Comparison of ENCODE assay signal across 8 cellular contexts in genomic region chrX:2812161-2812907, GRCh38. TPM values are rescaled to one million over a fixed set of nuclear protein-coding genes. Genes with fewer than 3 reads are reported as not detected.
A peak's percentile ranks its signal among the peaks of the same experiment; 100 is the strongest.
DNase-seq lines count a peak whose midpoint lies in the region; ATAC-seq and TF ChIP-seq lines count a peak whose summit lies in the region.
"Not testable (repeated sequence)": the region's sequence is repeated elsewhere in the genome, so short reads cannot be mapped to it uniquely, and the experiment has no call there.

No MANE protein-coding gene starts in this region.

- not testable (repeated sequence) for H3K27me3 ChIP-seq in effector memory CD4-positive, alpha-beta T cell (replicated peaks; ENCODE audit: control insufficient read depth, insufficient read depth, low read length, poor library complexity, severe bottlenecking); left lung

- H3K27ac ChIP-seq in effector memory CD4-positive, alpha-beta T cell (ENCODE audit: insufficient read depth, low read length, poor library complexity, severe bottlenecking); left lung: not testable (repeated sequence)

- ATAC-seq in GM18505 (IDR thresholded peaks at IDR 0.05; ENCODE audit: unreplicated experiment) (peak; percentile 59), left lung (peak; percentile 96)

- not testable (repeated sequence) for H3K36me3 ChIP-seq in effector memory CD4-positive, alpha-beta T cell (ENCODE audit: control insufficient read depth, insufficient read depth, low read length); left lung

- not testable (repeated sequence) for H3K9me3 ChIP-seq in effector memory CD4-positive, alpha-beta T cell (ENCODE audit: control insufficient read depth, low read length); left lung

- not testable (repeated sequence) for TF ChIP-seq POLR2A in GM18505 (IDR thresholded peaks at IDR 0.05; ENCODE audit: borderline replicate concordance, extremely low read depth, insufficient read depth, insufficient read length)

- not testable (repeated sequence) for H3K4me3 ChIP-seq in effector memory CD4-positive, alpha-beta T cell (ENCODE audit: insufficient read depth, low read depth, low read length, poor library complexity, severe bottlenecking); left lung

- TF ChIP-seq CTCF in left lung (IDR thresholded peaks at IDR 0.05): peak in 1 of 2 donors; percentile 52

- DNase-seq in A172 (ENCODE audit: low spot score) (peak; percentile 40), HT1080 (ENCODE audit: low read depth) (peak; percentile 5), RPMI7951 (ENCODE audit: low read depth) (peak; percentile 39)
- peak; percentile 45 for DNase-seq in activated T-cell treated with anti-CD3 and anti-CD28 coated beads, Interleukin-2, amount 50 U/mL, for 1 hour
- peak in 2 of 3 donors; percentile 4 to 11 for DNase-seq in effector memory CD4-positive, alpha-beta T cell
- not testable (repeated sequence) for DNase-seq in left lung
- peak; percentile 20 for DNase-seq in stimulated activated CD4-positive, alpha-beta T cell treated with anti-CD3 and anti-CD28 coated beads, Interleukin-12 subunit alpha, Interleukin-12 subunit beta, amount 100 ng/mL, for 4 hours

- not testable (repeated sequence) for H3K4me1 ChIP-seq in effector memory CD4-positive, alpha-beta T cell (ENCODE audit: control insufficient read depth, insufficient read depth, low read length, poor library complexity, severe bottlenecking); left lung

- intact Hi-C loops in left lung (cut with DNase I): not testable (repeated sequence)

RNA-seq across cellular contexts. Expression of gene GYG2, which starts 16.4 kb away (rescaled TPM):
- total RNA-seq in A172 (2014; rRNA removed; shearing (Covaris generic)): 7.2 and 11.7 TPM in 2 replicates
- not detected in 2 replicates for total RNA-seq in HT1080 (2014; rRNA removed; shearing (Covaris generic))
- not detected in 2 replicates for polyA plus RNA-seq in HT1080 (2015; cell fraction: cytosol; rRNA removed)
- polyA plus RNA-seq in HT1080 (2015; cell fraction: nucleus; rRNA removed): not detected in 2 replicates
- 0.20 and 1.2 TPM in 2 replicates for total RNA-seq in RPMI7951 (2014; rRNA removed; shearing (Covaris generic))
- total RNA-seq in left lung: 1 to 10 TPM; 1.5 to 6.2 TPM
